In the genomic region with DNA sequence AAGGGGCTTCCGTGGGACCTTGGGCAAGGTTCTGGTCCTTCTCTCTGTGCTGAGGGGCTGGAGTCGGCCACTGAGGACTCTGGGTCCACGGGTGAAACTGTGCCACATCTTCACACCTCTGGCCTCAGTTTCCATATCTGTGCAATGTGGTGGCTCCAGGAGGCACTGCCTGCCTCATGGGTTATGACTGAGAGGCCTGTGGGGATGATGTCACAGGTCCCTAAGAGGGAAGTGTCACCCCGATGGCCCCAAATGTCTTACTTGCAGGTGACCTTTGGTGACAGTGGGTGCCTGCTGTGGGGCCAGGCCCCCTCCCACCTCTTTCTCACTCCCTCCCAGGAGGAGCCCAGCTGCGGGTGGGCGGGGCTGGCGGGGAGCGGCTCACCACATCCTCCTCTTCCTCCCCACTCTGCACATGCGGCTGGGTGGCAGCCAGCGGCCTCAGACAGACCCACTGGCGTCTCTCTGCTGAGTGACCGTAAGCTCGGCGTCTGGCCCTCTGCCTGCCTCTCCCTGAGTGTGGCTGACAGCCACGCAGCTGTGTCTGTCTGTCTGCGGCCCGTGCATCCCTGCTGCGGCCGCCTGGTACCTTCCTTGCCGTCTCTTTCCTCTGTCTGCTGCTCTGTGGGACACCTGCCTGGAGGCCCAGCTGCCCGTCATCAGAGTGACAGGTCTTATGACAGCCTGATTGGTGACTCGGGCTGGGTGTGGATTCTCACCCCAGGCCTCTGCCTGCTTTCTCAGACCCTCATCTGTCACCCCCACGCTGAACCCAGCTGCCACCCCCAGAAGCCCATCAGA, we compare ENCODE assay signal across 8 cellular contexts.
A peak's percentile ranks its signal among the peaks of the same experiment; 100 is the strongest.
DNase-seq lines count a peak whose midpoint lies in the region; ATAC-seq and TF ChIP-seq lines count a peak whose summit lies in the region.

Gene IL21R, plus strand, starts transcription at position 407 of the 801 bp plus-strand sequence. CDS start 27,898 bp downstream, outside the sequence.

- peak; percentile 49 for ATAC-seq in HG03025 (IDR thresholded peaks at IDR 0.05; ENCODE audit: low FRiP score, unreplicated experiment)

- H4K20me1 ChIP-seq in OCI-LY1 (ENCODE audit: insufficient read depth, low read length), result no peaks in the 10 kb centered on the region

- peaks cover 37% of the 10 kb centered on the region for H3K4me1 ChIP-seq in OCI-LY1 (ENCODE audit: insufficient read depth, low read length, severe bottlenecking)

- peak within 1 kb of the TSS; percentile 36 for H3K27ac ChIP-seq in OCI-LY1 (ENCODE audit: low read depth, low read length, poor library complexity, severe bottlenecking)

- H3K4me3 ChIP-seq in OCI-LY1 (ENCODE audit: low read depth, low read length, poor library complexity, severe bottlenecking), result peak within 1 kb of the TSS; percentile 55

- H3K4me2 ChIP-seq in OCI-LY1 (ENCODE audit: low read length), result peak within 1 kb of the TSS; percentile 62

- H3F3A ChIP-seq in OCI-LY1 (ENCODE audit: insufficient read depth, low read length), result no peaks in the 10 kb centered on the region

- peaks cover 6% of the 10 kb centered on the region for H3K27me3 ChIP-seq in OCI-LY1 (ENCODE audit: insufficient read depth, low read length)

- H2AFZ ChIP-seq in OCI-LY1 (ENCODE audit: low read length), result no peak within 1 kb of the TSS

- peak; percentile 2 for DNase-seq in NCI-H345 (lab: John Stamatoyannopoulos, UW)
- no peak for DNase-seq in NCI-H345 treated with DMSO at 0.1 percent for 48 hours (lab: John Stamatoyannopoulos, UW; ENCODE audit: unreplicated experiment)
- DNase-seq in activated T-cell treated with anti-CD3 and anti-CD28 coated beads for 48 hours (ENCODE audit: low read depth), result peak; percentile 81
- peak; percentile 72 for DNase-seq in glomerular visceral epithelial cell (ENCODE audit: extremely low spot score)
- peak; percentile 47 to 86 (median 65) for DNase-seq in stimulated activated CD4-positive, alpha-beta T cell treated with anti-CD3 and anti-CD28 coated beads, Interleukin-1b, Interleukin-23, amount 100 ng/mL, for 24 hours (ENCODE audit: low read depth in 4 of 4, low spot score in 1 of 4)
- no peak for DNase-seq in NCI-H128 (lab: John Stamatoyannopoulos, UW; ENCODE audit: unreplicated experiment)

- H3K9me3 ChIP-seq in OCI-LY1 (ENCODE audit: low read length), result peaks cover under 1% of the 10 kb centered on the region; the same call in 1 of the 2 replicates

- H3K36me3 ChIP-seq in OCI-LY1 (ENCODE audit: insufficient read depth, low read length), result no peaks in the 10 kb centered on the region

- no peak for TF ChIP-seq CTCF in OCI-LY1 (IDR thresholded peaks at IDR 0.05; ENCODE audit: low read length)

- no peaks in the 10 kb centered on the region for H3K79me2 ChIP-seq in OCI-LY1 (ENCODE audit: insufficient read depth, low read length)

- no peaks in the 10 kb centered on the region for H3K9me2 ChIP-seq in OCI-LY1 (ENCODE audit: low read depth, low read length)

- H3K9ac ChIP-seq in OCI-LY1 (ENCODE audit: low read length), result peak within 1 kb of the TSS; percentile 36; the same call in 1 of the 2 replicates

Comparison
In these comparisons a context has a peak if more than half of its experiments do, and no peak if none do; other contexts are left out.
1. DNase-seq: peak in NCI-H345 (single experiment), activated T-cell treated with anti-CD3 and anti-CD28 coated beads for 48 hours (single experiment), glomerular visceral epithelial cell (single experiment) and stimulated activated CD4-positive, alpha-beta T cell treated with anti-CD3 and anti-CD28 coated beads, Interleukin-1b, Interleukin-23, amount 100 ng/mL, for 24 hours (4 of 4); none in NCI-H345 treated with DMSO at 0.1 percent for 48 hours (single experiment) and NCI-H128 (single experiment).